In the genomic region with DNA sequence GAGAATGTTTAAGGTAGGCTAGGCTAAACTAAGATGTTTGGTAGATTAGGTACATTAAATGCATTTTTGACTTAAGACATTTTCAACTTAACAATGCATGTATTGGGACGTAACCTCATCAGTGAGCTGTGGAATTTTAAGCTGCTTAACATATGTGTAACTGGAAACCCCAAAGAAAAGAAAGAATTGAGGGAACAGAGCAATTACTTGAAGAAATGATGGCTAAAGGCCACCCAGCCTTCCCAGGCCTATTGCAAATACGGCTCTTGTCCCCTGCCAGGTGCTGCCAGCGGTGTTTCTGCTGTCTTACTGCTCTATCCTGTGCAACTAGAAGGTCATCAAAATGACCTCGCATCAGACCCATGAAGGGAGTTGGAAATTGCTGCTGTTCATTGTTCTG, we compare ENCODE assay signal across 14 cellular contexts.
"Had no signal": no experiment of that assay in that cellular context is flagged by ENCODE, and none has a peak within 500 bp of the region (broad histone marks: within the 10 kb centered on the region; RNA-seq: fewer than 3 reads in every experiment).

No MANE protein-coding gene starts in this region.

- H3K36me3 ChIP-seq: pancreas had no signal

- ATAC-seq: gastroesophageal sphincter, left lobe of liver, pancreas had no signal

- H3K27ac ChIP-seq: gastroesophageal sphincter, pancreas, tibial artery had no signal

- H3K27ac Mint-ChIP-seq: memory B cell had no signal

- H3K4me3 Mint-ChIP-seq: memory B cell, neural crest cell had no signal

- H3K4me3 ChIP-seq: gastroesophageal sphincter, heart right ventricle, pancreas, tibial artery had no signal

- H3K9me3 Mint-ChIP-seq: memory B cell had no signal

- H3K27me3 Mint-ChIP-seq: memory B cell had no signal

- H3K27me3 ChIP-seq: gastroesophageal sphincter, heart right ventricle, pancreas, tibial artery had no signal

- DNase-seq: activated naive CD4-positive, alpha-beta T cell treated with Interleukin-2 at 50 U/mL for 16 hours; activated T-cell treated with anti-CD3 and anti-CD28 coated beads for 4 hours; heart right ventricle; islet precursor cell; pancreas; small intestine; stimulated activated CD4-positive, alpha-beta T cell treated with anti-CD3 and anti-CD28 coated beads, Interleukin-4, amount 100 ng/mL, for 24 hours; stimulated activated naive CD4-positive, alpha-beta T cell; T-helper 2 cell; tibial artery had no signal

- H3K9me3 ChIP-seq: pancreas, tibial artery had no signal
